26 cellular contexts compared by ENCODE assay signal in the genomic region with DNA sequence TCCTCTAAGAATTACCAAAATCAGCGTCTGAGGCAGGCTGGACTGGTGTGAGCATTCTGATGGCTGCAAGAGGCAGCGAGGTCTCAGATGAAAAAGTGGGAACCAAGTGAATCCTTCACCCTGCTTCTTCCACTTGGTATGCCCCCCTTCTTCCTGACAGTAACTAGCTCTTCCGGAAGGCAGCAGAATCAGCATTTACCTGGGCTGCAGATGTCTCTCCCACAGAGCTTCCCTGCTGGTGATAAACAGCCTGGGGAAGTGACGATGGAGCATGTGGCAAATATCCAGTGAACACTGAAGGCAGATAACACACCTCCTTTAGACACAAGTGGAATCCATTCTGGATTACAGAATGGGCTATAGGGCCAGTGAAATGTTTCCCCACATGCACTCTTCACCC.
DNase-seq lines count a peak whose midpoint lies in the region; FAIRE-seq and TF ChIP-seq lines count a peak whose summit lies in the region.
"Had no signal": no experiment of that assay in that cellular context is flagged by ENCODE, and none has a peak within 500 bp of the region (broad histone marks: within the 10 kb centered on the region; RNA-seq: fewer than 3 reads in every experiment).

No MANE protein-coding gene starts in this region.

- TF ChIP-seq CTCF in bronchial epithelial cell (IDR thresholded peaks at IDR 0.05; ENCODE audit: insufficient read depth, low read length, severe bottlenecking) = no peak

- H3K4me3 ChIP-seq in bronchial epithelial cell (ENCODE audit: low read depth, low read length) (no peak overlapping the region), iPS DF 6.9 (ENCODE audit: low read length) (no peak overlapping the region)
- H3K4me3 ChIP-seq: MG63, SK-N-MC had no signal

- no peaks in the 10 kb centered on the region for H3K9me3 ChIP-seq in iPS DF 6.9 (ENCODE audit: control insufficient read depth, insufficient read depth, low read length)
- H3K9me3 ChIP-seq: MG63 had no signal

- peaks cover 0 to 9% (median 0%) of the 10 kb centered on the region in 3 donors for H3K27me3 Mint-ChIP-seq in immature natural killer cell (ENCODE audit: low read depth in 3 of 3)
- H3K27me3 Mint-ChIP-seq: B cell had no signal

- DNase-seq in G401 (ENCODE audit: low spot score) (peak; percentile 35), NCI-H69 (lab: John Stamatoyannopoulos, UW) (peak; percentile 77), bronchial epithelial cell (ENCODE audit: low read depth) (no peak), iPS DF 6.9 (ENCODE audit: low read depth, low spot score) (peak; percentile 4), SHP77 treated with DMSO at 0.1 percent for 48 hours (lab: John Stamatoyannopoulos, UW) (no peak), urothelium cell line (ENCODE audit: low spot score) (no peak), immature natural killer cell (no peak)
- DNase-seq: CD8-positive, alpha-beta T cell; DMS 273 treated with DMSO at 0.1 percent for 48 hours; DMS79; EL; GF-D8; IMR-90; KG1; MG63; NCI-H1694 treated with DMSO at 0.1 percent for 48 hours; NCI-H2227 treated with DMSO at 0.1 percent for 48 hours; NCI-H526 treated with DMSO at 0.1 percent for 48 hours; NK-92 treated with Interleukin-12 subunit alpha and Interleukin-12 subunit beta, amount 100 ng/mL, for 24 hours; SHP77 had no signal

- no CpG with 5 or more reads among the region's 4 CpGs for WGBS in iPS DF 6.9 (ENCODE audit: insufficient coverage, insufficient read length)

- in situ Hi-C loops in G401 (cut with HindIII; ENCODE audit: low sequenced_read_pairs) = no loop called here

- no peak overlapping the region for H3K27ac ChIP-seq in iPS DF 6.9 (ENCODE audit: low read length)
- H3K27ac ChIP-seq: C4-2B, RWPE1, SK-N-MC had no signal

- no peak overlapping the region for H3K4me3 Mint-ChIP-seq in immature natural killer cell
- H3K4me3 Mint-ChIP-seq: B cell; CD8-positive, alpha-beta T cell had no signal

- FAIRE-seq in bronchial epithelial cell (lab: Jason Lieb, UNC) (peak; percentile 18), urothelium cell line (lab: Jason Lieb, UNC) (no peak)
- FAIRE-seq: GM12891, H54 had no signal

- H3K36me3 Mint-ChIP-seq in immature natural killer cell = no peaks in the 10 kb centered on the region
- H3K36me3 Mint-ChIP-seq: CD8-positive, alpha-beta T cell had no signal

- no peaks in the 10 kb centered on the region for H3K27me3 ChIP-seq in bronchial epithelial cell (ENCODE audit: control insufficient read depth, insufficient read depth, low read length)
- no peaks in the 10 kb centered on the region for H3K27me3 ChIP-seq in iPS DF 6.9 (ENCODE audit: control insufficient read depth, insufficient read depth, low read length)
- H3K27me3 ChIP-seq: MG63 had no signal

- no peaks in the 10 kb centered on the region for H3K4me1 ChIP-seq in iPS DF 6.9 (ENCODE audit: control insufficient read depth, insufficient read depth, low read length)

- no peak overlapping the region for H3K27ac Mint-ChIP-seq in immature natural killer cell
- H3K27ac Mint-ChIP-seq: B cell; CD8-positive, alpha-beta T cell had no signal

- no peaks in the 10 kb centered on the region for H3K4me1 Mint-ChIP-seq in immature natural killer cell

- no peaks in the 10 kb centered on the region for H3K36me3 ChIP-seq in bronchial epithelial cell (ENCODE audit: control insufficient read depth, insufficient read depth, low read length)
- no peaks in the 10 kb centered on the region for H3K36me3 ChIP-seq in iPS DF 6.9 (ENCODE audit: control insufficient read depth, insufficient read depth, low read length)
- H3K36me3 ChIP-seq: MG63 had no signal

- peaks cover 0 to 7% (median under 1%) of the 10 kb centered on the region in 6 donors for H3K9me3 Mint-ChIP-seq in immature natural killer cell

Comparison
In these comparisons a context has a peak if more than half of its experiments do, and no peak if none do; other contexts are left out.
1. DNase-seq: peak in G401 (single experiment), NCI-H69 (single experiment) and iPS DF 6.9 (single experiment); none in bronchial epithelial cell (single experiment), SHP77 treated with DMSO at 0.1 percent for 48 hours (single experiment), urothelium cell line (single experiment) and immature natural killer cell (0 of 3).